In genomic region chr12:56404227-56404626, GRCh38 we compare ENCODE assay signal across 4 cellular contexts. TPM values are rescaled to one million over a fixed set of nuclear protein-coding genes. Genes with fewer than 3 reads are reported as not detected.
"Had no signal": no experiment of that assay in that cellular context is flagged by ENCODE, and none has a peak within 500 bp of the region (broad histone marks: within the 10 kb centered on the region; RNA-seq: fewer than 3 reads in every experiment).

No MANE protein-coding gene starts in this region.

RNA-seq across cellular contexts. Expression of gene APOF, which starts 41.6 kb away (rescaled TPM):
- total RNA-seq: LHCN-M2, M059J, MCF 10A, NCI-H460 had no signal

RNA-seq across cellular contexts. Expression of gene MIP, which starts 50.2 kb away (rescaled TPM):
- total RNA-seq: LHCN-M2, MCF 10A, NCI-H460 had no signal
